Comparison of ENCODE assay signal across 9 cellular contexts in genomic region chr12:94134226-94134795, GRCh38. TPM values are rescaled to one million over a fixed set of nuclear protein-coding genes. Genes with fewer than 3 reads are reported as not detected.
DNase-seq lines count a peak whose midpoint lies in the region; ATAC-seq and TF ChIP-seq lines count a peak whose summit lies in the region.
"Had no signal": no experiment of that assay in that cellular context is flagged by ENCODE, and none has a peak within 500 bp of the region (broad histone marks: within the 10 kb centered on the region; RNA-seq: fewer than 3 reads in every experiment).

No MANE protein-coding gene starts in this region.

- H3K4me3 ChIP-seq in cardiac muscle cell = no peak overlapping the region
- no peak overlapping the region for H3K4me3 ChIP-seq in sigmoid colon

- no peak overlapping the region for H3K27ac ChIP-seq in cardiac muscle cell
- no peak overlapping the region for H3K27ac ChIP-seq in sigmoid colon

- H3K4me1 Mint-ChIP-seq in activated T-cell treated with anti-CD3 and anti-CD28 coated beads, Interleukin-2, amount 50 U/mL, for 72 hours (ENCODE audit: low read depth) = no peaks in the 10 kb centered on the region

- peak; percentile 23 to 39 for DNase-seq in activated T-cell treated with anti-CD3 and anti-CD28 coated beads, Interleukin-2, amount 50 U/mL, for 72 hours
- DNase-seq in activated T-cell treated with anti-CD3 and anti-CD28 coated beads, Interleukin-2, amount 50 U/mL, for 48 hours = no peak
- DNase-seq in NCI-H345 (lab: John Stamatoyannopoulos, UW) (peak; percentile 63), cardiac muscle cell (ENCODE audit: low read depth in 1 of 2, low spot score in 1 of 2) (peak; percentile 62 to 70), sigmoid colon (no peak), hippocampal formation (lab: John Stamatoyannopoulos, UW) (no peak)
- no peak for DNase-seq in activated naive CD4-positive, alpha-beta T cell treated with anti-CD3 and anti-CD28 coated beads, Interleukin-2, amount 50 U/mL, for 72 hours (ENCODE audit: low spot score in 2 of 2)

- intact Hi-C loops in sigmoid colon (cut with DNase I) = loop anchor here (2.0 kb wide), 2 partner anchors 300 to 398 kb away; no protein-coding TSS in a partner anchor

- H3K36me3 ChIP-seq in cardiac muscle cell (no peaks in the 10 kb centered on the region), sigmoid colon (no peaks in the 10 kb centered on the region)

- H3K9me3 ChIP-seq in cardiac muscle cell (ENCODE audit: low read depth) = no peaks in the 10 kb centered on the region
- H3K9me3 ChIP-seq in sigmoid colon = no peaks in the 10 kb centered on the region

- TF ChIP-seq CTCF in cardiac muscle cell (IDR thresholded peaks at IDR 0.05; ENCODE audit: low read depth, low read length) = peak; percentile 76
- TF ChIP-seq CTCF in sigmoid colon (IDR thresholded peaks at IDR 0.05) = peak; percentile 34 to 76 (median 58)

- peak overlapping the region in 1 of 2 donors; percentile 23 for H3K4me3 Mint-ChIP-seq in activated T-cell treated with anti-CD3 and anti-CD28 coated beads, Interleukin-2, amount 50 U/mL, for 72 hours
- H3K4me3 Mint-ChIP-seq: stimulated activated naive CD8-positive, alpha-beta T cell treated with anti-CD3 and anti-CD28 coated beads, Interleukin-15, Interleukin-2, amounts not matched to agents 100 ng/mL and 50 ng/mL, for 24 hours had no signal

- no peaks in the 10 kb centered on the region for H3K4me1 ChIP-seq in cardiac muscle cell (ENCODE audit: low read depth)
- no peaks in the 10 kb centered on the region for H3K4me1 ChIP-seq in sigmoid colon

- H3K27ac Mint-ChIP-seq in activated T-cell treated with anti-CD3 and anti-CD28 coated beads, Interleukin-2, amount 50 U/mL, for 72 hours = no peak overlapping the region
- H3K27ac Mint-ChIP-seq in activated naive CD4-positive, alpha-beta T cell treated with anti-CD3 and anti-CD28 coated beads, Interleukin-2, amount 50 U/mL, for 72 hours = no peak overlapping the region
- H3K27ac Mint-ChIP-seq: stimulated activated naive CD8-positive, alpha-beta T cell treated with anti-CD3 and anti-CD28 coated beads, Interleukin-15, Interleukin-2, amounts not matched to agents 100 ng/mL and 50 ng/mL, for 24 hours had no signal

- no peak for TF ChIP-seq EP300 in sigmoid colon (IDR thresholded peaks at IDR 0.05)

- TF ChIP-seq POLR2A in sigmoid colon (IDR thresholded peaks at IDR 0.05) = no peak

- H3K27me3 Mint-ChIP-seq in activated T-cell treated with anti-CD3 and anti-CD28 coated beads, Interleukin-2, amount 50 U/mL, for 72 hours (ENCODE audit: low read depth) = no peaks in the 10 kb centered on the region
- H3K27me3 Mint-ChIP-seq: stimulated activated naive CD8-positive, alpha-beta T cell treated with anti-CD3 and anti-CD28 coated beads, Interleukin-15, Interleukin-2, amounts not matched to agents 100 ng/mL and 50 ng/mL, for 24 hours had no signal

- 26 to 35% methylated on average over 5 of the region's 5 CpGs for WGBS in sigmoid colon, 2 donors

- ATAC-seq in activated T-cell treated with anti-CD3 and anti-CD28 coated beads, Interleukin-2, amount 50 U/mL, for 72 hours (replicated peaks in 1 of 2) = peak; percentile 71 to 72
- peak; percentile 61 for ATAC-seq in HG02759 (IDR thresholded peaks at IDR 0.05; ENCODE audit: unreplicated experiment)
- ATAC-seq in activated naive CD4-positive, alpha-beta T cell treated with anti-CD3 and anti-CD28 coated beads, Interleukin-2, amount 50 U/mL, for 72 hours = peak; percentile 64 to 70

- peaks cover 0 to 2% of the 10 kb centered on the region in 2 donors for H3K36me3 Mint-ChIP-seq in activated T-cell treated with anti-CD3 and anti-CD28 coated beads, Interleukin-2, amount 50 U/mL, for 72 hours (ENCODE audit: insufficient read depth in 2 of 2)
- H3K36me3 Mint-ChIP-seq in activated naive CD4-positive, alpha-beta T cell treated with anti-CD3 and anti-CD28 coated beads, Interleukin-2, amount 50 U/mL, for 72 hours = no peaks in the 10 kb centered on the region

- peaks cover 3% of the 10 kb centered on the region in 2 donors for H3K9me3 Mint-ChIP-seq in activated T-cell treated with anti-CD3 and anti-CD28 coated beads, Interleukin-2, amount 50 U/mL, for 72 hours
- peaks cover 0 to 4% of the 10 kb centered on the region in 2 donors for H3K9me3 Mint-ChIP-seq in activated naive CD4-positive, alpha-beta T cell treated with anti-CD3 and anti-CD28 coated beads, Interleukin-2, amount 50 U/mL, for 72 hours
- H3K9me3 Mint-ChIP-seq: stimulated activated naive CD8-positive, alpha-beta T cell treated with anti-CD3 and anti-CD28 coated beads, Interleukin-15, Interleukin-2, amounts not matched to agents 100 ng/mL and 50 ng/mL, for 24 hours had no signal

- H3K27me3 ChIP-seq in cardiac muscle cell (no peaks in the 10 kb centered on the region), sigmoid colon (no peaks in the 10 kb centered on the region)

RNA-seq across cellular contexts. Expression of gene PLXNC1, which starts 14.1 kb away (rescaled TPM):
- 10 to 100 TPM; 11.3 to 14.1 TPM for total RNA-seq in activated T-cell treated with anti-CD3 and anti-CD28 coated beads, Interleukin-2, amount 50 U/mL, for 72 hours
- total RNA-seq in activated naive CD4-positive, alpha-beta T cell treated with anti-CD3 and anti-CD28 coated beads, Interleukin-2, amount 50 U/mL, for 72 hours = 1 to 10 TPM; 3.1 to 9.2 TPM
- total RNA-seq in cardiac muscle cell = 2.5 and 4.1 TPM in 2 replicates
- polyA plus RNA-seq in cardiac muscle cell = 2.9 and 3.3 TPM in 2 replicates
- total RNA-seq in sigmoid colon = 10 to 100 TPM in 1 of 4 donors, 1 to 10 TPM in 3; 2.0 to 10.2 (median 7.0) TPM
- polyA plus RNA-seq in sigmoid colon = 1 to 10 TPM; 1.2 to 6.2 (median 4.3) TPM

Comparison
In these comparisons a context has a peak if more than half of its experiments do, and no peak if none do; other contexts are left out.
1. DNase-seq: peak in activated T-cell treated with anti-CD3 and anti-CD28 coated beads, Interleukin-2, amount 50 U/mL, for 72 hours (2 of 2), NCI-H345 (single experiment) and cardiac muscle cell (2 of 2); none in activated T-cell treated with anti-CD3 and anti-CD28 coated beads, Interleukin-2, amount 50 U/mL, for 48 hours (0 of 2), activated naive CD4-positive, alpha-beta T cell treated with anti-CD3 and anti-CD28 coated beads, Interleukin-2, amount 50 U/mL, for 72 hours (0 of 2), sigmoid colon (single experiment) and hippocampal formation (0 of 2).
2. Peak in every context shown above with its lines, with median percentiles within 50 percentile points of each other: ATAC-seq.